Comparison of ENCODE assay signal across 17 cellular contexts in the genomic region with DNA sequence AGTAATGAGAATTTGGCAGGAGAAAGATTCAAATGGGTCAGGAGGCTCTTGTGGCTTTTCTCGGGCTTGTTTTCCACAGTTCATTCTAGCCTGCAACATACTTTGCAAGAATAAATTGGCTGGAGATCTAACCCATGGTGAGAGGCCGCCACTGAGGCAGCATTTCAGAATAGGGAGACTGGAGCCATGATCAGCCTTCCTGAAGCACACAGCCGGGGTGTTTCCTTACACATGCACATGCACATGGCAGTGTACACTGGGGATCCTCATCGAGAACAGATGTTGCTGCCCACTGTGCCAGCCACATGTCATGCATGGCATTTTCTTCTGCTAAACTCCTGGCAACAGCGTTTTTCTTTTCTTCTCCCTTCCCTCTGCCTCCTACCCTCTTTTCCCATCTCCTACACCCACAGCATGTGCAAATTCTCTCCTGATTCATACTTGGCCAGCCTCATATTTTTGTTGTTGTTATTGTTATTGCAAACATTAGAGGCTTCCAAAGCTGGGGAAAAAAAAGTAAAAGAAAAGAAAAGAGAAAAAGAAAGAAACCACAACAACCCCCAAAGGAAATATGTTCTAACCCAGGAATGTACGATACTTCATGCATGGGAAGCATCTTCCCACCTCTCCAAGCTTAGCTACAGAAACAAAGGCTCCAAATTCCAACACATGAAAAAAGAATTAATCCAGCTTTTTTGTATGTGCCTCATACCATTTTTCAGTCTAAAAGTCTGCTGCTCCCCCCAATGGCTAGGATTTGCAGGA.
"Had no signal": no experiment of that assay in that cellular context is flagged by ENCODE, and none has a peak within 500 bp of the region (broad histone marks: within the 10 kb centered on the region; RNA-seq: fewer than 3 reads in every experiment).

No MANE protein-coding gene starts in this region.

- H3K36me3 Mint-ChIP-seq: activated naive CD8-positive, alpha-beta T cell; memory B cell; natural killer cell treated with Interleukin-12 subunit alpha and Interleukin-12 subunit beta and Interleukin-15 and Interleukin-18, amount 100 ng/mL, for 72 hours had no signal

- H3K9me3 ChIP-seq: heart left ventricle, left ventricle myocardium inferior, testis, uterus had no signal

- FAIRE-seq: colon, frontal cortex, islet of Langerhans had no signal

- H3K9me3 Mint-ChIP-seq: memory B cell had no signal

- H3K4me1 Mint-ChIP-seq: memory B cell had no signal

- H3K27ac ChIP-seq: heart left ventricle, left ventricle myocardium inferior, testis, uterus had no signal

- H3K27ac Mint-ChIP-seq: activated naive CD8-positive, alpha-beta T cell; memory B cell; natural killer cell treated with Interleukin-12 subunit alpha and Interleukin-12 subunit beta and Interleukin-15 and Interleukin-18, amount 100 ng/mL, for 72 hours had no signal

- H3K4me3 Mint-ChIP-seq: activated naive CD8-positive, alpha-beta T cell; memory B cell; natural killer cell treated with Interleukin-12 subunit alpha and Interleukin-12 subunit beta and Interleukin-15 and Interleukin-18, amount 100 ng/mL, for 72 hours had no signal

- H3K4me1 ChIP-seq: heart left ventricle, left ventricle myocardium inferior, testis, uterus had no signal

- DNase-seq: activated CD4-positive, alpha-beta T cell treated with anti-CD3 and anti-CD28 coated beads, Interleukin-2, amount 50 U/mL, for 1 hour; activated effector memory CD4-positive, alpha-beta T cell treated with anti-CD3 and anti-CD28 coated beads, Interleukin-2, amount 50 U/mL, for 16 hours; activated T-cell treated with anti-CD3 and anti-CD28 coated beads, Interleukin-2, amount 50 U/mL, for 1 hour; heart left ventricle; left ventricle myocardium inferior; stimulated activated CD4-positive, alpha-beta T cell treated with anti-CD3 and anti-CD28 coated beads, Interleukin-4, amount 100 ng/mL, for 1 hour; stimulated activated CD8-positive, alpha-beta memory T cell treated with anti-CD3 and anti-CD28 coated beads, Interleukin-4, amount 100 ng/mL, for 48 hours; stimulated activated naive CD8-positive, alpha-beta T cell treated with anti-CD3 and anti-CD28 coated beads, Interleukin-15, Interleukin-2, amounts not matched to agents 100 U/mL and 50 U/mL, for 24 hours; T-helper 2 cell; testis; uterus had no signal

- H3K27me3 Mint-ChIP-seq: memory B cell; natural killer cell treated with Interleukin-12 subunit alpha and Interleukin-12 subunit beta and Interleukin-15 and Interleukin-18, amount 100 ng/mL, for 72 hours had no signal

- H3K27me3 ChIP-seq: heart left ventricle, testis, uterus had no signal

- ATAC-seq: heart left ventricle; natural killer cell treated with Interleukin-12 subunit alpha and Interleukin-12 subunit beta and Interleukin-15 and Interleukin-18, amount 100 ng/mL, for 72 hours; stimulated activated naive CD8-positive, alpha-beta T cell treated with anti-CD3 and anti-CD28 coated beads, Interleukin-15, Interleukin-2, amounts not matched to agents 100 U/mL and 50 U/mL, for 24 hours had no signal

- H3K4me3 ChIP-seq: heart left ventricle, left ventricle myocardium inferior, testis, uterus had no signal

- H3K36me3 ChIP-seq: heart left ventricle, left ventricle myocardium inferior, uterus had no signal
